Comparison of ENCODE assay signal across 1 cellular context in the genomic region with DNA sequence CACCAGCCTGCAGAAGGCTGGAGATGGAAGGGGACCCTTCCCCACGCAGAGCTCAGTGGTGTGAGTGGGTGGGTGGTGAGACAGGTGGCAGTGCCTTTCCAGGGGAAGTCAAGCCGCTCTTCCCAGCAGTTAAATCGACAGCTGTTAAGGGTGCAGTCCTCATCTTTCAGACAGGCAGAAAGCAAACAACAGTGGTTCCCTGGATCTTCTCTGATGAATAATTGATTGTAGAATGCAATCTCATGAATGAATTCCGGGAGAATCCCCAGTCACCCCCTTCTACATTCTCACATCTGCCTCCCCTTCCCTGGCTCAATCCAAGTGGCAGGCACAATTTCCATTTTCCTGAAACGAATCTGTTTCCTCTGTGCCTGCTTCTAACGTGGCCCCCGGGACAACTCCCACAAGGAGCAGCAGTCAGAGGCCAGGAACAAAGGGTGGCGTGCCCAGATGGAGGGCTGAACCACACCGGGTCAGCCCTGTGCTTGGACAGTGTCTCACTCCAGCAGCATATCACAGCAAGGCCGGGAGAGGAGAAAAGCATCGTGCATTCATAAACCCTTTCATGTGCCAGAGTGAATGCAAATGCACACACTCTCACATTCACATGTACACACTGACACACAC.
TF ChIP-seq lines count a peak whose summit lies in the region.

No MANE protein-coding gene starts in this region.

TF ChIP-seq in GM23338, 12 proteins besides CTCF, POLR2A, EP300 and RAD21 (continued from another document):
- TF ChIP-seq, protein P1, sequence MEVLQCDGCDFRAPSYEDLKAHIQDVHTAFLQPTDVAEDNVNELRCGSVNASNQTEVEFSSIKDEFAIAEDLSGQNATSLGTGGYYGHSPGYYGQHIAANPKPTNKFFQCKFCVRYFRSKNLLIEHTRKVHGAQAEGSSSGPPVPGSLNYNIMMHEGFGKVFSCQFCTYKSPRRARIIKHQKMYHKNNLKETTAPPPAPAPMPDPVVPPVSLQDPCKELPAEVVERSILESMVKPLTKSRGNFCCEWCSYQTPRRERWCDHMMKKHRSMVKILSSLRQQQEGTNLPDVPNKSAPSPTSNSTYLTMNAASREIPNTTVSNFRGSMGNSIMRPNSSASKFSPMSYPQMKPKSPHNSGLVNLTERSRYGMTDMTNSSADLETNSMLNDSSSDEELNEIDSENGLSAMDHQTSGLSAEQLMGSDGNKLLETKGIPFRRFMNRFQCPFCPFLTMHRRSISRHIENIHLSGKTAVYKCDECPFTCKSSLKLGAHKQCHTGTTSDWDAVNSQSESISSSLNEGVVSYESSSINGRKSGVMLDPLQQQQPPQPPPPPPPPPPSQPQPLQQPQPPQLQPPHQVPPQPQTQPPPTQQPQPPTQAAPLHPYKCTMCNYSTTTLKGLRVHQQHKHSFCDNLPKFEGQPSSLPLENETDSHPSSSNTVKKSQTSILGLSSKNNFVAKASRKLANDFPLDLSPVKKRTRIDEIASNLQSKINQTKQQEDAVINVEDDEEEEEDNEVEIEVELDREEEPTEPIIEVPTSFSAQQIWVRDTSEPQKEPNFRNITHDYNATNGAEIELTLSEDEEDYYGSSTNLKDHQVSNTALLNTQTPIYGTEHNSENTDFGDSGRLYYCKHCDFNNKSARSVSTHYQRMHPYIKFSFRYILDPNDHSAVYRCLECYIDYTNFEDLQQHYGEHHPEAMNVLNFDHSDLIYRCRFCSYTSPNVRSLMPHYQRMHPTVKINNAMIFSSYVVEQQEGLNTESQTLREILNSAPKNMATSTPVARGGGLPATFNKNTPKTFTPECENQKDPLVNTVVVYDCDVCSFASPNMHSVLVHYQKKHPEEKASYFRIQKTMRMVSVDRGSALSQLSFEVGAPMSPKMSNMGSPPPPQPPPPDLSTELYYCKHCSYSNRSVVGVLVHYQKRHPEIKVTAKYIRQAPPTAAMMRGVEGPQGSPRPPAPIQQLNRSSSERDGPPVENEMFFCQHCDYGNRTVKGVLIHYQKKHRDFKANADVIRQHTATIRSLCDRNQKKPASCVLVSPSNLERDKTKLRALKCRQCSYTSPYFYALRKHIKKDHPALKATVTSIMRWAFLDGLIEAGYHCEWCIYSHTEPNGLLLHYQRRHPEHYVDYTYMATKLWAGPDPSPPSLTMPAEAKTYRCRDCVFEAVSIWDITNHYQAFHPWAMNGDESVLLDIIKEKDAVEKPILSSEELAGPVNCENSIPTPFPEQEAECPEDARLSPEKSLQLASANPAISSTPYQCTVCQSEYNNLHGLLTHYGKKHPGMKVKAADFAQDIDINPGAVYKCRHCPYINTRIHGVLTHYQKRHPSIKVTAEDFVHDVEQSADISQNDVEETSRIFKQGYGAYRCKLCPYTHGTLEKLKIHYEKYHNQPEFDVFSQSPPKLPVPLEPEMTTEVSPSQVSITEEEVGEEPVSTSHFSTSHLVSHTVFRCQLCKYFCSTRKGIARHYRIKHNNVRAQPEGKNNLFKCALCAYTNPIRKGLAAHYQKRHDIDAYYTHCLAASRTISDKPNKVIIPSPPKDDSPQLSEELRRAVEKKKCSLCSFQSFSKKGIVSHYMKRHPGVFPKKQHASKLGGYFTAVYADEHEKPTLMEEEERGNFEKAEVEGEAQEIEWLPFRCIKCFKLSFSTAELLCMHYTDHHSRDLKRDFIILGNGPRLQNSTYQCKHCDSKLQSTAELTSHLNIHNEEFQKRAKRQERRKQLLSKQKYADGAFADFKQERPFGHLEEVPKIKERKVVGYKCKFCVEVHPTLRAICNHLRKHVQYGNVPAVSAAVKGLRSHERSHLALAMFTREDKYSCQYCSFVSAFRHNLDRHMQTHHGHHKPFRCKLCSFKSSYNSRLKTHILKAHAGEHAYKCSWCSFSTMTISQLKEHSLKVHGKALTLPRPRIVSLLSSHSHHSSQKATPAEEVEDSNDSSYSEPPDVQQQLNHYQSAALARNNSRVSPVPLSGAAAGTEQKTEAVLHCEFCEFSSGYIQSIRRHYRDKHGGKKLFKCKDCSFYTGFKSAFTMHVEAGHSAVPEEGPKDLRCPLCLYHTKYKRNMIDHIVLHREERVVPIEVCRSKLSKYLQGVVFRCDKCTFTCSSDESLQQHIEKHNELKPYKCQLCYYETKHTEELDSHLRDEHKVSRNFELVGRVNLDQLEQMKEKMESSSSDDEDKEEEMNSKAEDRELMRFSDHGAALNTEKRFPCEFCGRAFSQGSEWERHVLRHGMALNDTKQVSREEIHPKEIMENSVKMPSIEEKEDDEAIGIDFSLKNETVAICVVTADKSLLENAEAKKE (CRISPR knock-in tag; IDR thresholded peaks at IDR 0.05) = no peak
- no peak for TF ChIP-seq ZNF331 (CRISPR knock-in tag; IDR thresholded peaks at IDR 0.05; ENCODE audit: low read depth)
- TF ChIP-seq, protein P2, sequence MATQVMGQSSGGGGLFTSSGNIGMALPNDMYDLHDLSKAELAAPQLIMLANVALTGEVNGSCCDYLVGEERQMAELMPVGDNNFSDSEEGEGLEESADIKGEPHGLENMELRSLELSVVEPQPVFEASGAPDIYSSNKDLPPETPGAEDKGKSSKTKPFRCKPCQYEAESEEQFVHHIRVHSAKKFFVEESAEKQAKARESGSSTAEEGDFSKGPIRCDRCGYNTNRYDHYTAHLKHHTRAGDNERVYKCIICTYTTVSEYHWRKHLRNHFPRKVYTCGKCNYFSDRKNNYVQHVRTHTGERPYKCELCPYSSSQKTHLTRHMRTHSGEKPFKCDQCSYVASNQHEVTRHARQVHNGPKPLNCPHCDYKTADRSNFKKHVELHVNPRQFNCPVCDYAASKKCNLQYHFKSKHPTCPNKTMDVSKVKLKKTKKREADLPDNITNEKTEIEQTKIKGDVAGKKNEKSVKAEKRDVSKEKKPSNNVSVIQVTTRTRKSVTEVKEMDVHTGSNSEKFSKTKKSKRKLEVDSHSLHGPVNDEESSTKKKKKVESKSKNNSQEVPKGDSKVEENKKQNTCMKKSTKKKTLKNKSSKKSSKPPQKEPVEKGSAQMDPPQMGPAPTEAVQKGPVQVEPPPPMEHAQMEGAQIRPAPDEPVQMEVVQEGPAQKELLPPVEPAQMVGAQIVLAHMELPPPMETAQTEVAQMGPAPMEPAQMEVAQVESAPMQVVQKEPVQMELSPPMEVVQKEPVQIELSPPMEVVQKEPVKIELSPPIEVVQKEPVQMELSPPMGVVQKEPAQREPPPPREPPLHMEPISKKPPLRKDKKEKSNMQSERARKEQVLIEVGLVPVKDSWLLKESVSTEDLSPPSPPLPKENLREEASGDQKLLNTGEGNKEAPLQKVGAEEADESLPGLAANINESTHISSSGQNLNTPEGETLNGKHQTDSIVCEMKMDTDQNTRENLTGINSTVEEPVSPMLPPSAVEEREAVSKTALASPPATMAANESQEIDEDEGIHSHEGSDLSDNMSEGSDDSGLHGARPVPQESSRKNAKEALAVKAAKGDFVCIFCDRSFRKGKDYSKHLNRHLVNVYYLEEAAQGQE (IDR thresholded peaks at IDR 0.05; ENCODE audit: unreplicated experiment) = no peak
- no peak for TF ChIP-seq EZH2 (IDR thresholded peaks at IDR 0.05; ENCODE audit: low read depth, unreplicated experiment)
- no peak for TF ChIP-seq EZH2phosphoT487 (IDR thresholded peaks at IDR 0.05; ENCODE audit: unreplicated experiment)
- TF ChIP-seq JUNB (IDR thresholded peaks at IDR 0.05; ENCODE audit: unreplicated experiment) = no peak
- TF ChIP-seq, protein P3, sequence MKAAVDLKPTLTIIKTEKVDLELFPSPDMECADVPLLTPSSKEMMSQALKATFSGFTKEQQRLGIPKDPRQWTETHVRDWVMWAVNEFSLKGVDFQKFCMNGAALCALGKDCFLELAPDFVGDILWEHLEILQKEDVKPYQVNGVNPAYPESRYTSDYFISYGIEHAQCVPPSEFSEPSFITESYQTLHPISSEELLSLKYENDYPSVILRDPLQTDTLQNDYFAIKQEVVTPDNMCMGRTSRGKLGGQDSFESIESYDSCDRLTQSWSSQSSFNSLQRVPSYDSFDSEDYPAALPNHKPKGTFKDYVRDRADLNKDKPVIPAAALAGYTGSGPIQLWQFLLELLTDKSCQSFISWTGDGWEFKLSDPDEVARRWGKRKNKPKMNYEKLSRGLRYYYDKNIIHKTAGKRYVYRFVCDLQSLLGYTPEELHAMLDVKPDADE (IDR thresholded peaks at IDR 0.05) = no peak
- no peak for TF ChIP-seq NANOG (IDR thresholded peaks at IDR 0.05; ENCODE audit: borderline replicate concordance)
- no peak for TF ChIP-seq CREB1 (CRISPR knock-in tag; IDR thresholded peaks at IDR 0.05; ENCODE audit: low read depth)
- TF ChIP-seq ZNF114 (CRISPR knock-in tag; IDR thresholded peaks at IDR 0.05) = no peak
TF ChIP-seq in GM23338: peak in this region for 0.
